In genomic region chr7:121406-121805, GRCh38 we compare ENCODE assay signal across 1 cellular context.
TF ChIP-seq lines count a peak whose summit lies in the region.

No MANE protein-coding gene starts in this region.

TF ChIP-seq in GM23338, 12 proteins besides CTCF, POLR2A, EP300 and RAD21 (continued from another document):
- TF ChIP-seq ZNF462 (CRISPR knock-in tag; IDR thresholded peaks at IDR 0.05) (no peak), REST (IDR thresholded peaks at IDR 0.05; ENCODE audit: unreplicated experiment) (no peak), POLR2AphosphoS5 (IDR thresholded peaks at IDR 0.05; ENCODE audit: low read depth) (no peak), STAT1 (IDR thresholded peaks at IDR 0.05; ENCODE audit: unreplicated experiment) (no peak), ZNF331 (CRISPR knock-in tag; IDR thresholded peaks at IDR 0.05; ENCODE audit: low read depth) (no peak), EZH2phosphoT487 (IDR thresholded peaks at IDR 0.05; ENCODE audit: unreplicated experiment) (no peak), ZNF114 (CRISPR knock-in tag; IDR thresholded peaks at IDR 0.05) (no peak), NANOG (IDR thresholded peaks at IDR 0.05; ENCODE audit: borderline replicate concordance) (no peak), ETS1 (IDR thresholded peaks at IDR 0.05) (no peak), JUNB (IDR thresholded peaks at IDR 0.05; ENCODE audit: unreplicated experiment) (no peak), CREB1 (CRISPR knock-in tag; IDR thresholded peaks at IDR 0.05; ENCODE audit: low read depth) (no peak)
